3 cellular contexts compared by ENCODE assay signal in genomic region chr20:54165803-54166202, GRCh38.
A peak's percentile ranks its signal among the peaks of the same experiment; 100 is the strongest.
TF ChIP-seq lines count a peak whose summit lies in the region.

No MANE protein-coding gene starts in this region.

TF ChIP-seq in HCT116, 20 proteins besides CTCF, POLR2A, EP300 and RAD21:
- TF ChIP-seq REST (IDR thresholded peaks at IDR 0.05; ENCODE audit: low read depth) = no peak
- TF ChIP-seq SRF (IDR thresholded peaks at IDR 0.05; ENCODE audit: low read depth) = no peak
- TF ChIP-seq SP1 (IDR thresholded peaks at IDR 0.05; ENCODE audit: low read depth) = no peak
- TF ChIP-seq ZFX (IDR thresholded peaks at IDR 0.05) = no peak
- no peak for TF ChIP-seq MAX (IDR thresholded peaks at IDR 0.05)
- TF ChIP-seq EZH2 (IDR thresholded peaks at IDR 0.05) = no peak
- TF ChIP-seq ATF3 (IDR thresholded peaks at IDR 0.05) = no peak
- no peak for TF ChIP-seq CEBPB (IDR thresholded peaks at IDR 0.05; ENCODE audit: low read depth)
- no peak for TF ChIP-seq ELF1 (IDR thresholded peaks at IDR 0.05; ENCODE audit: borderline replicate concordance, low read depth)
TF ChIP-seq in HCT116: peak in this region for 0.

TF ChIP-seq in K562, 482 proteins besides CTCF, POLR2A, EP300 and RAD21:
- TF ChIP-seq ZFP36 (IDR thresholded peaks at IDR 0.05; ENCODE audit: low read depth, low read length, partially characterized antibody) = peak; percentile 8
- TF ChIP-seq NFE2 (IDR thresholded peaks at IDR 0.05; ENCODE audit: low read depth) = peak; percentile 14; the same call in 1 of the 2 replicates
- TF ChIP-seq FOSL1 (tag; conservative IDR thresholded peaks at IDR 0.05) = 0 out of 2 replicates have a peak, but pooled peaks have one; percentile 26
- TF ChIP-seq ZBTB11 (CRISPR knock-in tag; IDR thresholded peaks at IDR 0.05) = peak in 1 of 3 experiments; percentile 79; a peak in 2 of 6 replicates
- TF ChIP-seq JUND (IDR thresholded peaks at IDR 0.05; ENCODE audit: borderline replicate concordance, low read depth, low read length) = no peak
- TF ChIP-seq JUND (tag; IDR thresholded peaks at IDR 0.05; ENCODE audit: borderline replicate concordance, low read depth, low read length) = 0 out of 3 replicates have a peak, but pooled peaks have one; percentile 19
- TF ChIP-seq MIER1 (IDR thresholded peaks at IDR 0.05; ENCODE audit: low read depth) = no peak

TF ChIP-seq in WTC11, 78 proteins besides CTCF, POLR2A, EP300 and RAD21:
- no peak for TF ChIP-seq NFATC4 (CRISPR knock-in tag; IDR thresholded peaks at IDR 0.05)
- no peak for TF ChIP-seq STAT6 (CRISPR knock-in tag; conservative IDR thresholded peaks at IDR 0.05; ENCODE audit: low read depth)
- TF ChIP-seq IRF1 (CRISPR knock-in tag; IDR thresholded peaks at IDR 0.05) = no peak
- no peak for TF ChIP-seq TCF7 (CRISPR knock-in tag; IDR thresholded peaks at IDR 0.05; ENCODE audit: low read depth)
- no peak for TF ChIP-seq OVOL2 (CRISPR knock-in tag; IDR thresholded peaks at IDR 0.05; ENCODE audit: borderline replicate concordance)
- TF ChIP-seq GTF2I (CRISPR knock-in tag; conservative IDR thresholded peaks at IDR 0.05) = no peak
- TF ChIP-seq AFF4 (CRISPR knock-in tag; IDR thresholded peaks at IDR 0.05; ENCODE audit: borderline replicate concordance) = no peak
- TF ChIP-seq ETV6 (CRISPR knock-in tag; IDR thresholded peaks at IDR 0.05) = no peak
TF ChIP-seq in WTC11: peak in this region for 0.
